ENCODE assay signal across 2 cellular contexts in the genomic region with DNA sequence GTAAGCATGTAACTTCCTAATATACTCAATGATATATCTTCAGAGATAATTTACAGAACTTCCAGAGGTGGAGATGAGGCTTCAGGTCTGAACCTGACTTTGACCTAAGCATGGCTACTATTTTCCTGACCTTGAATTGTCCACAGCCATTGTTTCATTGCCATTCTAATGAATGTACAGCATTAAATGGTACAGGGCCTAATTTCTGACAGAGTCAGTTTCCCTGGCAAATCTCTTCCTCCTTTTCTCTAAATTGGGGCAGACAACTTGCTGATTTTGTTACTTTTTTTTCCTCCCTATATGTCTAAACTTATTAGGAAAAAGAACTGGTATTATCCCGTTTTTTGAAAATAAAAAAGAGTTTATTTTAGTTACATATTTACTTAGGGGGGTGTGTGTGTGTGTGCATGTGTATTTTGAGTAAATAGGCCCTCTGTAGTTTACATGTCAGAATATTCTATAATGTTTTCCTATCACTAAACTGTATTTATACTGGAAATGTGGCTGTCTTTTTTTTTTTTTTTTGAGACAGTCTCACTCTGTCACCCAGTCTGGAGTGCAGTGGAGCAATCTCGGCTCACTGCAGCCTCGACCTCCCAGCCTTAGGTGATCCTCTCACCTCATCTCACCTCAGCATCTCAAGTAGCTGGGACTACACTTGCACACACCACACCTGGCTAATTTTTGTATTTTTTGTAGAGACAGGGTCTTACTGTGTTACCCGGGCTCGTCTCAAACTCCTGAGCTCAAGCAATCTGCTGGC.
TF ChIP-seq lines count a peak whose summit lies in the region.

No MANE protein-coding gene starts in this region.

TF ChIP-seq in IMR-90, 13 proteins besides CTCF, POLR2A, EP300 and RAD21:
- TF ChIP-seq, protein P1, sequence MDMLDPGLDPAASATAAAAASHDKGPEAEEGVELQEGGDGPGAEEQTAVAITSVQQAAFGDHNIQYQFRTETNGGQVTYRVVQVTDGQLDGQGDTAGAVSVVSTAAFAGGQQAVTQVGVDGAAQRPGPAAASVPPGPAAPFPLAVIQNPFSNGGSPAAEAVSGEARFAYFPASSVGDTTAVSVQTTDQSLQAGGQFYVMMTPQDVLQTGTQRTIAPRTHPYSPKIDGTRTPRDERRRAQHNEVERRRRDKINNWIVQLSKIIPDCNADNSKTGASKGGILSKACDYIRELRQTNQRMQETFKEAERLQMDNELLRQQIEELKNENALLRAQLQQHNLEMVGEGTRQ (IDR thresholded peaks at IDR 0.05; ENCODE audit: low read depth, low read length): no peak
- no peak for TF ChIP-seq MAFK (IDR thresholded peaks at IDR 0.05; ENCODE audit: low read depth, low read length)
- TF ChIP-seq FOS (IDR thresholded peaks at IDR 0.05; ENCODE audit: low read depth, low read length): no peak
- no peak for TF ChIP-seq CEBPB (IDR thresholded peaks at IDR 0.05; ENCODE audit: low read depth, low read length)
- TF ChIP-seq RFX5 (IDR thresholded peaks at IDR 0.05; ENCODE audit: low read depth, low read length): no peak
- no peak for TF ChIP-seq SMC3 (IDR thresholded peaks at IDR 0.05; ENCODE audit: low read depth, low read length)
- no peak for TF ChIP-seq MAZ (IDR thresholded peaks at IDR 0.05; ENCODE audit: borderline replicate concordance, low read depth, low read length)
- TF ChIP-seq MXI1 (IDR thresholded peaks at IDR 0.05; ENCODE audit: borderline replicate concordance, low read depth, low read length): no peak
- TF ChIP-seq CHD1 (IDR thresholded peaks at IDR 0.05; ENCODE audit: low read depth, low read length): no peak
- no peak for TF ChIP-seq RCOR1 (IDR thresholded peaks at IDR 0.05; ENCODE audit: insufficient replicate concordance, low read length)
- no peak for TF ChIP-seq BHLHE40 (IDR thresholded peaks at IDR 0.05; ENCODE audit: low read depth, low read length)

TF ChIP-seq in SK-N-SH, 30 proteins besides CTCF, POLR2A, EP300 and RAD21 (continued from another document):
- TF ChIP-seq, protein P2, sequence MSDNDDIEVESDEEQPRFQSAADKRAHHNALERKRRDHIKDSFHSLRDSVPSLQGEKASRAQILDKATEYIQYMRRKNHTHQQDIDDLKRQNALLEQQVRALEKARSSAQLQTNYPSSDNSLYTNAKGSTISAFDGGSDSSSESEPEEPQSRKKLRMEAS (IDR thresholded peaks at IDR 0.05; ENCODE audit: low read depth): no peak
- TF ChIP-seq, protein P3, sequence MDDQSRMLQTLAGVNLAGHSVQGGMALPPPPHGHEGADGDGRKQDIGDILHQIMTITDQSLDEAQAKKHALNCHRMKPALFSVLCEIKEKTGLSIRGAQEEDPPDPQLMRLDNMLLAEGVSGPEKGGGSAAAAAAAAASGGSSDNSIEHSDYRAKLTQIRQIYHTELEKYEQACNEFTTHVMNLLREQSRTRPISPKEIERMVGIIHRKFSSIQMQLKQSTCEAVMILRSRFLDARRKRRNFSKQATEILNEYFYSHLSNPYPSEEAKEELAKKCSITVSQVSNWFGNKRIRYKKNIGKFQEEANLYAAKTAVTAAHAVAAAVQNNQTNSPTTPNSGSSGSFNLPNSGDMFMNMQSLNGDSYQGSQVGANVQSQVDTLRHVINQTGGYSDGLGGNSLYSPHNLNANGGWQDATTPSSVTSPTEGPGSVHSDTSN (IDR thresholded peaks at IDR 0.05): peak; percentile 66
